8 cellular contexts compared by ENCODE assay signal in genomic region chr20:60210779-60211617, GRCh38.
A peak's percentile ranks its signal among the peaks of the same experiment; 100 is the strongest.
DNase-seq lines count a peak whose midpoint lies in the region; FAIRE-seq and TF ChIP-seq lines count a peak whose summit lies in the region.

No MANE protein-coding gene starts in this region.

- no peaks in the 10 kb centered on the region for H3K4me1 Mint-ChIP-seq in activated naive CD4-positive, alpha-beta T cell treated with anti-CD3 and anti-CD28 coated beads, Interleukin-2, amount 10 ng/mL, durations not matched to agents 7 days and 5 days
- H3K4me1 Mint-ChIP-seq in glutamatergic neuron (ENCODE audit: low read depth, unreplicated experiment): peaks cover 37% of the 10 kb centered on the region

- no peak overlapping the region for H3K27ac Mint-ChIP-seq in activated naive CD4-positive, alpha-beta T cell treated with anti-CD3 and anti-CD28 coated beads, Interleukin-2, amount 10 ng/mL, durations not matched to agents 7 days and 5 days
- H3K27ac Mint-ChIP-seq in glutamatergic neuron (ENCODE audit: unreplicated experiment): no peak overlapping the region

- H3K9me3 Mint-ChIP-seq in activated naive CD4-positive, alpha-beta T cell treated with anti-CD3 and anti-CD28 coated beads, Interleukin-2, amount 10 ng/mL, durations not matched to agents 7 days and 5 days: no peaks in the 10 kb centered on the region
- H3K9me3 Mint-ChIP-seq in glutamatergic neuron (ENCODE audit: unreplicated experiment): peaks cover 6% of the 10 kb centered on the region

- DNase-seq in NCI-H2171 treated with DMSO at 0.1 percent for 48 hours (lab: John Stamatoyannopoulos, UW): peak; percentile 16
- DNase-seq in NCI-H2171 (lab: John Stamatoyannopoulos, UW): no peak
- DNase-seq in HTR-8/SVneo (ENCODE audit: insufficient read length, low spot score): peak; percentile 91
- DNase-seq in SHP77 (lab: John Stamatoyannopoulos, UW): peak; percentile 28 to 46
- DNase-seq in activated naive CD4-positive, alpha-beta T cell treated with anti-CD3 and anti-CD28 coated beads, Interleukin-2, amount 10 ng/mL, durations not matched to agents 7 days and 5 days: peak; percentile 70
- DNase-seq in glutamatergic neuron: peak; percentile 88
- peak; percentile 51 to 96 (median 80) for DNase-seq in posterior cingulate gyrus
- DNase-seq in urothelium cell line (ENCODE audit: low spot score): peak; percentile 76

- H3K27me3 Mint-ChIP-seq in activated naive CD4-positive, alpha-beta T cell treated with anti-CD3 and anti-CD28 coated beads, Interleukin-2, amount 10 ng/mL, durations not matched to agents 7 days and 5 days: peaks cover 26% of the 10 kb centered on the region
- H3K27me3 Mint-ChIP-seq in glutamatergic neuron (ENCODE audit: unreplicated experiment): peaks cover 7% of the 10 kb centered on the region

- peak; percentile 92 for TF ChIP-seq CTCF in glutamatergic neuron (IDR thresholded peaks at IDR 0.05; ENCODE audit: partially characterized antibody, unreplicated experiment)

- no peaks in the 10 kb centered on the region for H3K36me3 Mint-ChIP-seq in activated naive CD4-positive, alpha-beta T cell treated with anti-CD3 and anti-CD28 coated beads, Interleukin-2, amount 10 ng/mL, durations not matched to agents 7 days and 5 days
- no peaks in the 10 kb centered on the region for H3K36me3 Mint-ChIP-seq in glutamatergic neuron (ENCODE audit: unreplicated experiment)

- H3K4me3 Mint-ChIP-seq in activated naive CD4-positive, alpha-beta T cell treated with anti-CD3 and anti-CD28 coated beads, Interleukin-2, amount 10 ng/mL, durations not matched to agents 7 days and 5 days: no peak overlapping the region
- no peak overlapping the region for H3K4me3 Mint-ChIP-seq in glutamatergic neuron (ENCODE audit: unreplicated experiment)

- CTCF ChIA-PET in activated naive CD4-positive, alpha-beta T cell treated with anti-CD3 and anti-CD28 coated beads, Interleukin-2, amount 10 ng/mL, durations not matched to agents 7 days and 5 days (lab: Charles Lee): interaction anchor here (0.7 to 3.6 kb wide), 8 partner anchors 10 to 1018 kb away, joined by 3 to 18 read pairs (median 4); no protein-coding TSS in a partner anchor

- FAIRE-seq in HTR-8/SVneo (lab: Jason Lieb, UNC): peak; percentile 98
- no peak for FAIRE-seq in urothelium cell line (lab: Jason Lieb, UNC)

- intact Hi-C loops in posterior cingulate gyrus (cut with DNase I): loop anchor here (1.0 to 10.0 kb wide), 6 partner anchors 151 to 1684 kb away; no protein-coding TSS in a partner anchor
